16 cellular contexts compared by ENCODE assay signal in the genomic region with DNA sequence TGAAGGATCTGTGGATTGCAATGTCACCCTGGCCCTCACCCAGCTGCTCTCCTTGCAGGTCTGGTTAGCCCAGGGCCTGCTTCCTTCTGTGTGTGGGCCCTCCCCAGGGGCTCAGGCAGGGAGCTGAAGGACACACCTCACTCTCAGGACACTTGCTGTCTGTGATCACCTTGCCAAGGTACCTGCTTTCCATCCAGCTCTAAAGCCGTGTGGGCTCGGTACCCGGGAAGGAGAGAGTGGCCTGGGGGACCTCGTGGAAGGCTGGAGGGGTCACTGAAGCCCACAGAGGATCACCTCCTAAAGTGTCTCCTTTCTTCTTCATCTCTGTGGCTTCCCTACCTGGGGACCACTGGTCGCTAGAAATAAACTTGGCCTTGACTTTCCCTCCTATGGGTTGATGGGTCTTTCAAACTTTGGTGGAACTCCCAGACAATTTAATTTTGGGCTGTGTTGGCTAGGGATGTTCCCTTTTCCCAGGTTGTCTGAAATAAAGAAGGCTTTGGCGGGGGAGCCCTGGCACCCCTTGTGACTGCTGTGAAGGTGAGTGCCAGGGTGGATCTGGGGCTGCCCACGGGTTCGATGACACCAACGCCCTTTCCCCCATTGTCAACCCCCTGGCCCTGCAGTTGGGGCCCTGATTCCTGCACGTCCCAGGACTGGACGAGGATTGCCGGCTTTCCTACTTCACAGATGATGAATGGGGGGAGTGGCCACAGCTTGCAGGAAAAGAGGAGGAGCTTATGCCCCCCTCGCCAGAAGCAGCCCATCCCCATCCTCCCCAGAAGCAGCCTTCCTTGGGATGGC.
DNase-seq lines count a peak whose midpoint lies in the region; ATAC-seq lines count a peak whose summit lies in the region.
"Had no signal": no experiment of that assay in that cellular context is flagged by ENCODE, and none has a peak within 500 bp of the region (broad histone marks: within the 10 kb centered on the region; RNA-seq: fewer than 3 reads in every experiment).

No MANE protein-coding gene starts in this region.

- DNase-seq in activated effector memory CD4-positive, alpha-beta T cell treated with anti-CD3 and anti-CD28 coated beads, Interleukin-2, amount 50 U/mL, for 16 hours: peak; percentile 38
- no peak for DNase-seq in activated effector memory CD4-positive, alpha-beta T cell treated with Interleukin-2 at 50 U/mL for 16 hours
- DNase-seq in mesenteric fat pad (ENCODE audit: low spot score): peak; percentile 68
- DNase-seq in ureter (ENCODE audit: low spot score): peak; percentile 19
- no peak for DNase-seq in hippocampal formation (lab: John Stamatoyannopoulos, UW)
- DNase-seq in GDM1 (lab: John Stamatoyannopoulos, UW): no peak
- DNase-seq: Calu3; GF-D8; HFFc6; NCI-H1417 treated with DMSO at 0.1 percent for 48 hours; NCI-H187; NCI-H446 treated with DMSO at 0.1 percent for 48 hours; NK-92 treated with Interleukin-12 subunit alpha and Interleukin-12 subunit beta, amount 100 ng/mL, for 24 hours; SHP77 treated with DMSO at 0.1 percent for 48 hours had no signal

- ATAC-seq in esophagus mucosa (peak; percentile 70), GM19328 (IDR thresholded peaks at IDR 0.05; ENCODE audit: unreplicated experiment) (no peak)

Comparison
In these comparisons a context has a peak if more than half of its experiments do, and no peak if none do; other contexts are left out.
1. DNase-seq: peak in activated effector memory CD4-positive, alpha-beta T cell treated with anti-CD3 and anti-CD28 coated beads, Interleukin-2, amount 50 U/mL, for 16 hours (single experiment), mesenteric fat pad (single experiment) and ureter (single experiment); none in activated effector memory CD4-positive, alpha-beta T cell treated with Interleukin-2 at 50 U/mL for 16 hours (single experiment), hippocampal formation (0 of 2) and GDM1 (single experiment).